1 cellular context compared by ENCODE assay signal in the genomic region with DNA sequence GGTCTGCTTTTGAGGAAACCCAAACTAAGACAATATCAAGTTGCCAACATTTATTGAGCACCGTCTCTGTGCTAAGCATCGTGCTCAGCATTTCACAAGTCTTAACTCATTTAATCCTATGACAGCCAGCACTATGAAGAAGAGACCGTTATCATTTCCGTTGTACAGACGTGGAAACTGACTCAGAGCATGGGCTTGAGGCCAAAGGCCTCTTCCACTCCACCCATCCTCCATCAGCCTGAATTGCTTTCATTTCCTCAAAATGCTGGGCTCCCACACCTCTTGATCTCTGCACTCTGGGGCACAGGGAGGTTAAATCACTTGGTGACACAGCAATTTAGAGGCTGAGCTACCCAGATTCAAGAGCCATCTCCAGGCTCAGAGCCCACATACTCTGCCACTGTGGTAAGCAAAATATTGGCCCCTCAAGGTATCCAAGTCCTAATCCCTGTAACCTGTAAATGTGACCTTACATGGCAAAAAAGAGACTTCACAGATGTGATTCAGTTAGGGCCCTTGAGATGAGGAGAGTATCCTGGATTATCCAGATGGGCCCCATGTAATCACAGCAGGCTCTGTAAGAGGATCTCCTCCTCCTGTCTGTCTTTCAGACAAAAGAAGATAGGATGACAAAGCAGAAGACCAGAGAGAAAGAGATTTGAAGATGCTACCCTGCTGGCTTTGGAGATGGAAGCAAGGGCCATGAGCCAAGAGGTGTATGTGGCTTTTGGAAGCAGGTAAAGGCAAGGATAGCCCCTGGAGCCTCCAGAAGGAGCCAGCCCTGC.
TF ChIP-seq lines count a peak whose summit lies in the region.

No MANE protein-coding gene starts in this region.

TF ChIP-seq in GM12878, 131 proteins besides CTCF, POLR2A, EP300 and RAD21 (continued from another document and continues in another):
- TF ChIP-seq KLF5 (IDR thresholded peaks at IDR 0.05; ENCODE audit: partially characterized antibody) (no peak), GATAD2B (conservative IDR thresholded peaks at IDR 0.05; ENCODE audit: low read depth) (no peak), EED (IDR thresholded peaks at IDR 0.05; ENCODE audit: low read depth) (peak; percentile 83), CBFB (IDR thresholded peaks at IDR 0.05; ENCODE audit: low read depth) (no peak), CREM (IDR thresholded peaks at IDR 0.05; ENCODE audit: low read depth) (peak; percentile 71; the same call in 1 of the 2 replicates), RCOR1 (conservative IDR thresholded peaks at IDR 0.05; ENCODE audit: low read depth, low read length) (0 out of 2 replicates have a peak, but pooled peaks have one; percentile 74), STAT1 (conservative IDR thresholded peaks at IDR 0.05) (no peak), IKZF2 (IDR thresholded peaks at IDR 0.05) (peak; percentile 80 to 82; a peak in 3 of 4 replicates), SIX5 (IDR thresholded peaks at IDR 0.05; ENCODE audit: low read depth, low read length, severe bottlenecking) (no peak), EGR1 (IDR thresholded peaks at IDR 0.05; ENCODE audit: borderline replicate concordance in 1 of 2, low read depth in 2 of 2, low read length in 2 of 2) (no peak; a peak in 1 of 3 replicates), MTA3 (IDR thresholded peaks at IDR 0.05; ENCODE audit: borderline replicate concordance, low read length) (peak; percentile 71; the same call in 1 of the 2 replicates), SMAD5 (IDR thresholded peaks at IDR 0.05; ENCODE audit: low read depth) (no peak), POLR2AphosphoS2 (IDR thresholded peaks at IDR 0.05; ENCODE audit: low read depth, low read length) (no peak), DPF2 (IDR thresholded peaks at IDR 0.05) (peak; percentile 94), RB1 (IDR thresholded peaks at IDR 0.05; ENCODE audit: borderline replicate concordance) (no peak), HDAC6 (IDR thresholded peaks at IDR 0.05; ENCODE audit: unreplicated experiment) (no peak), ZNF24 (IDR thresholded peaks at IDR 0.05) (no peak), HDGF (IDR thresholded peaks at IDR 0.05) (no peak), ATF7 (IDR thresholded peaks at IDR 0.05; ENCODE audit: low read depth) (peak; percentile 75), NBN (IDR thresholded peaks at IDR 0.05) (peak; percentile 90), SIN3A (IDR thresholded peaks at IDR 0.05; ENCODE audit: low read depth, low read length) (no peak), TCF12 (IDR thresholded peaks at IDR 0.05; ENCODE audit: low read depth, low read length) (no peak), SP1 (IDR thresholded peaks at IDR 0.05; ENCODE audit: low read depth, low read length) (peak; percentile 70), HDAC2 (IDR thresholded peaks at IDR 0.05) (no peak), BRCA1 (IDR thresholded peaks at IDR 0.05; ENCODE audit: low read depth, low read length) (no peak), PML (IDR thresholded peaks at IDR 0.05; ENCODE audit: low read length) (peak; percentile 38; the same call in 1 of the 2 replicates), CBX5 (IDR thresholded peaks at IDR 0.05; ENCODE audit: low read depth) (no peak), MYB (IDR thresholded peaks at IDR 0.05; ENCODE audit: borderline replicate concordance, low read depth, low read length) (peak; percentile 78; the same call in 1 of the 2 replicates), POU2F2 (IDR thresholded peaks at IDR 0.05; ENCODE audit: borderline replicate concordance, low read depth, low read length) (no peak), KAT2A (conservative IDR thresholded peaks at IDR 0.05; ENCODE audit: control insufficient read depth, low read depth, low read length) (no peak), EZH2 (IDR thresholded peaks at IDR 0.05; ENCODE audit: borderline replicate concordance, control insufficient read depth, low read depth, low read length) (no peak), MEF2B (IDR thresholded peaks at IDR 0.05; ENCODE audit: partially characterized antibody, poor library complexity, severe bottlenecking) (no peak), LARP7 (IDR thresholded peaks at IDR 0.05) (no peak)
- TF ChIP-seq, protein P1, sequence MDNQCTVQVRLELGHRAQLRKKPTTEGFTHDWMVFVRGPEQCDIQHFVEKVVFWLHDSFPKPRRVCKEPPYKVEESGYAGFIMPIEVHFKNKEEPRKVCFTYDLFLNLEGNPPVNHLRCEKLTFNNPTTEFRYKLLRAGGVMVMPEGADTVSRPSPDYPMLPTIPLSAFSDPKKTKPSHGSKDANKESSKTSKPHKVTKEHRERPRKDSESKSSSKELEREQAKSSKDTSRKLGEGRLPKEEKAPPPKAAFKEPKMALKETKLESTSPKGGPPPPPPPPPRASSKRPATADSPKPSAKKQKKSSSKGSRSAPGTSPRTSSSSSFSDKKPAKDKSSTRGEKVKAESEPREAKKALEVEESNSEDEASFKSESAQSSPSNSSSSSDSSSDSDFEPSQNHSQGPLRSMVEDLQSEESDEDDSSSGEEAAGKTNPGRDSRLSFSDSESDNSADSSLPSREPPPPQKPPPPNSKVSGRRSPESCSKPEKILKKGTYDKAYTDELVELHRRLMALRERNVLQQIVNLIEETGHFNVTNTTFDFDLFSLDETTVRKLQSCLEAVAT (IDR thresholded peaks at IDR 0.05): peak; percentile 70; the same call in 1 of the 2 replicates
- TF ChIP-seq, protein P2, sequence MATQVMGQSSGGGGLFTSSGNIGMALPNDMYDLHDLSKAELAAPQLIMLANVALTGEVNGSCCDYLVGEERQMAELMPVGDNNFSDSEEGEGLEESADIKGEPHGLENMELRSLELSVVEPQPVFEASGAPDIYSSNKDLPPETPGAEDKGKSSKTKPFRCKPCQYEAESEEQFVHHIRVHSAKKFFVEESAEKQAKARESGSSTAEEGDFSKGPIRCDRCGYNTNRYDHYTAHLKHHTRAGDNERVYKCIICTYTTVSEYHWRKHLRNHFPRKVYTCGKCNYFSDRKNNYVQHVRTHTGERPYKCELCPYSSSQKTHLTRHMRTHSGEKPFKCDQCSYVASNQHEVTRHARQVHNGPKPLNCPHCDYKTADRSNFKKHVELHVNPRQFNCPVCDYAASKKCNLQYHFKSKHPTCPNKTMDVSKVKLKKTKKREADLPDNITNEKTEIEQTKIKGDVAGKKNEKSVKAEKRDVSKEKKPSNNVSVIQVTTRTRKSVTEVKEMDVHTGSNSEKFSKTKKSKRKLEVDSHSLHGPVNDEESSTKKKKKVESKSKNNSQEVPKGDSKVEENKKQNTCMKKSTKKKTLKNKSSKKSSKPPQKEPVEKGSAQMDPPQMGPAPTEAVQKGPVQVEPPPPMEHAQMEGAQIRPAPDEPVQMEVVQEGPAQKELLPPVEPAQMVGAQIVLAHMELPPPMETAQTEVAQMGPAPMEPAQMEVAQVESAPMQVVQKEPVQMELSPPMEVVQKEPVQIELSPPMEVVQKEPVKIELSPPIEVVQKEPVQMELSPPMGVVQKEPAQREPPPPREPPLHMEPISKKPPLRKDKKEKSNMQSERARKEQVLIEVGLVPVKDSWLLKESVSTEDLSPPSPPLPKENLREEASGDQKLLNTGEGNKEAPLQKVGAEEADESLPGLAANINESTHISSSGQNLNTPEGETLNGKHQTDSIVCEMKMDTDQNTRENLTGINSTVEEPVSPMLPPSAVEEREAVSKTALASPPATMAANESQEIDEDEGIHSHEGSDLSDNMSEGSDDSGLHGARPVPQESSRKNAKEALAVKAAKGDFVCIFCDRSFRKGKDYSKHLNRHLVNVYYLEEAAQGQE (IDR thresholded peaks at IDR 0.05; ENCODE audit: low read depth, low read length): no peak
- TF ChIP-seq, protein P3, sequence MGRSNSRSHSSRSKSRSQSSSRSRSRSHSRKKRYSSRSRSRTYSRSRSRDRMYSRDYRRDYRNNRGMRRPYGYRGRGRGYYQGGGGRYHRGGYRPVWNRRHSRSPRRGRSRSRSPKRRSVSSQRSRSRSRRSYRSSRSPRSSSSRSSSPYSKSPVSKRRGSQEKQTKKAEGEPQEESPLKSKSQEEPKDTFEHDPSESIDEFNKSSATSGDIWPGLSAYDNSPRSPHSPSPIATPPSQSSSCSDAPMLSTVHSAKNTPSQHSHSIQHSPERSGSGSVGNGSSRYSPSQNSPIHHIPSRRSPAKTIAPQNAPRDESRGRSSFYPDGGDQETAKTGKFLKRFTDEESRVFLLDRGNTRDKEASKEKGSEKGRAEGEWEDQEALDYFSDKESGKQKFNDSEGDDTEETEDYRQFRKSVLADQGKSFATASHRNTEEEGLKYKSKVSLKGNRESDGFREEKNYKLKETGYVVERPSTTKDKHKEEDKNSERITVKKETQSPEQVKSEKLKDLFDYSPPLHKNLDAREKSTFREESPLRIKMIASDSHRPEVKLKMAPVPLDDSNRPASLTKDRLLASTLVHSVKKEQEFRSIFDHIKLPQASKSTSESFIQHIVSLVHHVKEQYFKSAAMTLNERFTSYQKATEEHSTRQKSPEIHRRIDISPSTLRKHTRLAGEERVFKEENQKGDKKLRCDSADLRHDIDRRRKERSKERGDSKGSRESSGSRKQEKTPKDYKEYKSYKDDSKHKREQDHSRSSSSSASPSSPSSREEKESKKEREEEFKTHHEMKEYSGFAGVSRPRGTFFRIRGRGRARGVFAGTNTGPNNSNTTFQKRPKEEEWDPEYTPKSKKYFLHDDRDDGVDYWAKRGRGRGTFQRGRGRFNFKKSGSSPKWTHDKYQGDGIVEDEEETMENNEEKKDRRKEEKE (IDR thresholded peaks at IDR 0.05): no peak
- TF ChIP-seq, protein P4, sequence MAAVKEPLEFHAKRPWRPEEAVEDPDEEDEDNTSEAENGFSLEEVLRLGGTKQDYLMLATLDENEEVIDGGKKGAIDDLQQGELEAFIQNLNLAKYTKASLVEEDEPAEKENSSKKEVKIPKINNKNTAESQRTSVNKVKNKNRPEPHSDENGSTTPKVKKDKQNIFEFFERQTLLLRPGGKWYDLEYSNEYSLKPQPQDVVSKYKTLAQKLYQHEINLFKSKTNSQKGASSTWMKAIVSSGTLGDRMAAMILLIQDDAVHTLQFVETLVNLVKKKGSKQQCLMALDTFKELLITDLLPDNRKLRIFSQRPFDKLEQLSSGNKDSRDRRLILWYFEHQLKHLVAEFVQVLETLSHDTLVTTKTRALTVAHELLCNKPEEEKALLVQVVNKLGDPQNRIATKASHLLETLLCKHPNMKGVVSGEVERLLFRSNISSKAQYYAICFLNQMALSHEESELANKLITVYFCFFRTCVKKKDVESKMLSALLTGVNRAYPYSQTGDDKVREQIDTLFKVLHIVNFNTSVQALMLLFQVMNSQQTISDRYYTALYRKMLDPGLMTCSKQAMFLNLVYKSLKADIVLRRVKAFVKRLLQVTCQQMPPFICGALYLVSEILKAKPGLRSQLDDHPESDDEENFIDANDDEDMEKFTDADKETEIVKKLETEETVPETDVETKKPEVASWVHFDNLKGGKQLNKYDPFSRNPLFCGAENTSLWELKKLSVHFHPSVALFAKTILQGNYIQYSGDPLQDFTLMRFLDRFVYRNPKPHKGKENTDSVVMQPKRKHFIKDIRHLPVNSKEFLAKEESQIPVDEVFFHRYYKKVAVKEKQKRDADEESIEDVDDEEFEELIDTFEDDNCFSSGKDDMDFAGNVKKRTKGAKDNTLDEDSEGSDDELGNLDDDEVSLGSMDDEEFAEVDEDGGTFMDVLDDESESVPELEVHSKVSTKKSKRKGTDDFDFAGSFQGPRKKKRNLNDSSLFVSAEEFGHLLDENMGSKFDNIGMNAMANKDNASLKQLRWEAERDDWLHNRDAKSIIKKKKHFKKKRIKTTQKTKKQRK (IDR thresholded peaks at IDR 0.05; ENCODE audit: low read depth, low read length): no peak
- TF ChIP-seq, protein P5, sequence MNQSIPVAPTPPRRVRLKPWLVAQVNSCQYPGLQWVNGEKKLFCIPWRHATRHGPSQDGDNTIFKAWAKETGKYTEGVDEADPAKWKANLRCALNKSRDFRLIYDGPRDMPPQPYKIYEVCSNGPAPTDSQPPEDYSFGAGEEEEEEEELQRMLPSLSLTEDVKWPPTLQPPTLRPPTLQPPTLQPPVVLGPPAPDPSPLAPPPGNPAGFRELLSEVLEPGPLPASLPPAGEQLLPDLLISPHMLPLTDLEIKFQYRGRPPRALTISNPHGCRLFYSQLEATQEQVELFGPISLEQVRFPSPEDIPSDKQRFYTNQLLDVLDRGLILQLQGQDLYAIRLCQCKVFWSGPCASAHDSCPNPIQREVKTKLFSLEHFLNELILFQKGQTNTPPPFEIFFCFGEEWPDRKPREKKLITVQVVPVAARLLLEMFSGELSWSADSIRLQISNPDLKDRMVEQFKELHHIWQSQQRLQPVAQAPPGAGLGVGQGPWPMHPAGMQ (IDR thresholded peaks at IDR 0.05; ENCODE audit: borderline replicate concordance): no peak
- TF ChIP-seq, protein P6, sequence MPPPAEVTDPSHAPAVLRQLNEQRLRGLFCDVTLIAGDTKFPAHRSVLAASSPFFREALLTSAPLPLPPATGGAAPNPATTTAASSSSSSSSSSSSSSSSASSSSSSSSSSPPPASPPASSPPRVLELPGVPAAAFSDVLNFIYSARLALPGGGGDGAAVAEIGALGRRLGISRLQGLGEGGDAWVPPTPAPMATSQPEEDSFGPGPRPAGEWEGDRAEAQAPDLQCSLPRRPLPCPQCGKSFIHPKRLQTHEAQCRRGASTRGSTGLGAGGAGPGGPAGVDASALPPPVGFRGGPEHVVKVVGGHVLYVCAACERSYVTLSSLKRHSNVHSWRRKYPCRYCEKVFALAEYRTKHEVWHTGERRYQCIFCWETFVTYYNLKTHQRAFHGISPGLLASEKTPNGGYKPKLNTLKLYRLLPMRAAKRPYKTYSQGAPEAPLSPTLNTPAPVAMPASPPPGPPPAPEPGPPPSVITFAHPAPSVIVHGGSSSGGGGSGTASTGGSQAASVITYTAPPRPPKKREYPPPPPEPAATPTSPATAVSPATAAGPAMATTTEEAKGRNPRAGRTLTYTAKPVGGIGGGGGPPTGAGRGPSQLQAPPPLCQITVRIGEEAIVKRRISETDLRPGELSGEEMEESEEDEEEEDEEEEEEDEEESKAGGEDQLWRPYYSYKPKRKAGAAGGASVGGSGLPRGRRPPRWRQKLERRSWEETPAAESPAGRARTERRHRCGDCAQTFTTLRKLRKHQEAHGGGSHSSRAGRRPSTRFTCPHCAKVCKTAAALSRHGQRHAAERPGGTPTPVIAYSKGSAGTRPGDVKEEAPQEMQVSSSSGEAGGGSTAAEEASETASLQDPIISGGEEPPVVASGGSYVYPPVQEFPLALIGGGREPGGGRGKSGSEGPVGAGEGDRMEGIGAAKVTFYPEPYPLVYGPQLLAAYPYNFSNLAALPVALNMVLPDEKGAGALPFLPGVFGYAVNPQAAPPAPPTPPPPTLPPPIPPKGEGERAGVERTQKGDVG (CRISPR knock-in tag; IDR thresholded peaks at IDR 0.05): no peak
- TF ChIP-seq, protein P7, sequence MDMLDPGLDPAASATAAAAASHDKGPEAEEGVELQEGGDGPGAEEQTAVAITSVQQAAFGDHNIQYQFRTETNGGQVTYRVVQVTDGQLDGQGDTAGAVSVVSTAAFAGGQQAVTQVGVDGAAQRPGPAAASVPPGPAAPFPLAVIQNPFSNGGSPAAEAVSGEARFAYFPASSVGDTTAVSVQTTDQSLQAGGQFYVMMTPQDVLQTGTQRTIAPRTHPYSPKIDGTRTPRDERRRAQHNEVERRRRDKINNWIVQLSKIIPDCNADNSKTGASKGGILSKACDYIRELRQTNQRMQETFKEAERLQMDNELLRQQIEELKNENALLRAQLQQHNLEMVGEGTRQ (IDR thresholded peaks at IDR 0.05; ENCODE audit: borderline replicate concordance, low read depth, low read length): no peak
